In the genomic region with DNA sequence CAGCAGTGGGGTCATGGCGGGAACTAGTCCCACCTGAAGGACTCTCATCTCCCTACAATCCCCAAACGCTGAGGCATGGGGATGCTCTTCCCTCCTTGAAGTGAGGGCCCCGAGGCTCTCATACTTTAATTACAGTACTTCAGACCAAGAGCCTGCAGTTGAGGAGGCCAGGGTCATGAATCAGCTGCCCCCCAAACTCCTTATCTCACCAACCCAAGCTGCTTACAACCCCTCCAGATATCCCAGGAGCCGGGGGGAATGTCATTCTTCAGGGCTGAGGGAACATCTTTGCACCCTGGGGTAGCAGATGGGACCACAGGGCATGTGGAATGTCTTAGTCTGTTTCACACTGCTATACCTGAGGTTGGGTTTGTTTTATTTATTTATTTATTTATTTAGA, we compare ENCODE assay signal across 17 cellular contexts. TPM values are rescaled to one million over a fixed set of nuclear protein-coding genes. Genes with fewer than 3 reads are reported as not detected.
A peak's percentile ranks its signal among the peaks of the same experiment; 100 is the strongest.
DNase-seq lines count a peak whose midpoint lies in the region; ATAC-seq, FAIRE-seq and TF ChIP-seq lines count a peak whose summit lies in the region.
"Had no signal": no experiment of that assay in that cellular context is flagged by ENCODE, and none has a peak within 500 bp of the region (broad histone marks: within the 10 kb centered on the region; RNA-seq: fewer than 3 reads in every experiment).

No MANE protein-coding gene starts in this region.

- DNase-seq in T-helper 17 cell (no peak), frontal cortex (ENCODE audit: low spot score in 2 of 2) (no peak), NCI-H748 (lab: John Stamatoyannopoulos, UW; ENCODE audit: unreplicated experiment) (no peak)
- DNase-seq: CD4-positive, alpha-beta T cell; H7; NCI-H146; NCI-H2107; NCI-H774 had no signal

- no peak for ATAC-seq in T-helper 17 cell
- no peak for ATAC-seq in GM18498 (IDR thresholded peaks at IDR 0.05; ENCODE audit: unreplicated experiment)
- no peak for ATAC-seq in GM21390 (IDR thresholded peaks at IDR 0.05; ENCODE audit: unreplicated experiment)
- ATAC-seq: A549 had no signal

- H3K4me3 ChIP-seq in BLaER1 (0 out of 2 replicates have a peak overlapping the region, but pooled peaks have one; percentile 33), KMS-11 (IDR thresholded peaks at IDR 0.05; ENCODE audit: insufficient read depth, low read depth, low read length) (no peak overlapping the region)
- H3K4me3 ChIP-seq: A549 had no signal

- TF ChIP-seq CTCF in KMS-11 (conservative IDR thresholded peaks at IDR 0.05; ENCODE audit: low read depth, low read length): no peak
- TF ChIP-seq CTCF in nephron (IDR thresholded peaks at IDR 0.05; ENCODE audit: unreplicated experiment in 3 of 3): no peak

- H3K4me1 ChIP-seq in BLaER1 (peaks cover 67% of the 10 kb centered on the region), KMS-11 (ENCODE audit: low read depth, poor library complexity, severe bottlenecking) (peaks cover 70% of the 10 kb centered on the region)

- H3K27ac ChIP-seq in BLaER1 (peak overlapping the region; percentile 99), KMS-11 (peak overlapping the region; percentile 86)
- H3K27ac ChIP-seq: A549 had no signal

- H3K4me1 Mint-ChIP-seq in T-helper 17 cell: peaks cover 44% of the 10 kb centered on the region
- H3K4me1 Mint-ChIP-seq in nephron: peaks cover 36% of the 10 kb centered on the region

- H3K9me3 ChIP-seq in BLaER1 (peaks cover 11% of the 10 kb centered on the region), T-helper 17 cell (ENCODE audit: control insufficient read depth, low read length, poor library complexity, severe bottlenecking) (no peaks in the 10 kb centered on the region)
- H3K9me3 ChIP-seq: A549 had no signal

- H3K27me3 Mint-ChIP-seq in T-helper 17 cell (no peaks in the 10 kb centered on the region), nephron (ENCODE audit: low read depth) (no peaks in the 10 kb centered on the region)
- H3K27me3 Mint-ChIP-seq: CD4-positive, alpha-beta T cell; IgD-negative memory B cell had no signal

- H4K20me1 ChIP-seq in BLaER1 (peaks cover 51% of the 10 kb centered on the region), KMS-11 (ENCODE audit: insufficient read depth) (no peaks in the 10 kb centered on the region)

- FAIRE-seq in frontal cortex (lab: Jason Lieb, UNC): no peak
- FAIRE-seq: A549, D721Med, RCC 7860 had no signal

- peaks cover 46% of the 10 kb centered on the region for H3K36me3 ChIP-seq in BLaER1
- no peaks in the 10 kb centered on the region for H3K36me3 ChIP-seq in KMS-11 (ENCODE audit: insufficient read depth)

- no peak overlapping the region for H2AFZ ChIP-seq in KMS-11 (ENCODE audit: low read depth)

- H3K27me3 ChIP-seq in BLaER1: no peaks in the 10 kb centered on the region
- no peaks in the 10 kb centered on the region for H3K27me3 ChIP-seq in KMS-11 (ENCODE audit: insufficient read depth, low read depth)

- peak overlapping the region; percentile 94 for H3K4me2 ChIP-seq in BLaER1
- H3K4me2 ChIP-seq in KMS-11: peak overlapping the region; percentile 70

- peak overlapping the region; percentile 58; the same call in 1 of the 2 replicates for H3K9ac ChIP-seq in BLaER1
- peak overlapping the region; percentile 51; the same call in 1 of the 2 replicates for H3K9ac ChIP-seq in KMS-11

- H3K27ac Mint-ChIP-seq in T-helper 17 cell: peak overlapping the region; percentile 43
- H3K27ac Mint-ChIP-seq in nephron: no peak overlapping the region

- no peak overlapping the region for H3K4me3 Mint-ChIP-seq in T-helper 17 cell
- H3K4me3 Mint-ChIP-seq in nephron: peak overlapping the region; percentile 35 to 75 (median 71)

- H3K36me3 Mint-ChIP-seq in T-helper 17 cell (ENCODE audit: low read depth) (peaks cover 4% of the 10 kb centered on the region), nephron (ENCODE audit: low read depth) (peaks cover 34% of the 10 kb centered on the region)

- H3K9me3 Mint-ChIP-seq in nephron: no peaks in the 10 kb centered on the region
- H3K9me3 Mint-ChIP-seq: CD4-positive, alpha-beta T cell had no signal

- H3K79me2 ChIP-seq in KMS-11 (ENCODE audit: insufficient read depth, low read depth): peaks cover 41% of the 10 kb centered on the region

RNA-seq across cellular contexts. Expression of a gene that starts 2.8 kb away (rescaled TPM):
- total RNA-seq in T-helper 17 cell (10 to 100 TPM; 64.2 to 82.9 TPM), frontal cortex (30.6 TPM)

RNA-seq across cellular contexts. Expression of a gene that starts 15.5 kb away (rescaled TPM):
- 100 to 1,000 TPM; 111 to 130 TPM for total RNA-seq in T-helper 17 cell
- total RNA-seq in frontal cortex: 4.5 TPM

RNA-seq across cellular contexts. Expression of a gene that starts 23.6 kb away (rescaled TPM):
- total RNA-seq in T-helper 17 cell (10 to 100 TPM; 12.5 to 12.8 TPM), frontal cortex (9.8 TPM)

RNA-seq across cellular contexts. Expression of a gene that starts 26.0 kb away (rescaled TPM):
- total RNA-seq in T-helper 17 cell: 10 to 100 TPM; 34.6 to 42.6 TPM
- 4.9 TPM for total RNA-seq in frontal cortex

RNA-seq across cellular contexts. Expression of a gene that starts 41.5 kb away (rescaled TPM):
- total RNA-seq in T-helper 17 cell (10 to 100 TPM in 1 of 2 donors, 1 to 10 TPM in 1; 5.4 to 14.4 TPM), frontal cortex (0.41 TPM)
- total RNA-seq: H7 had no signal

Comparison
In these comparisons a context has a peak if more than half of its experiments do, and no peak if none do; other contexts are left out.
1. RNA of a gene that starts 15.5 kb away (total RNA-seq): 111 to 130 TPM in T-helper 17 cell; 4.5 TPM in frontal cortex (single experiment); every median in the first group is over 10 times any median in the second.